7 cellular contexts compared by ENCODE assay signal in genomic region chr19:39845621-39846175, GRCh38. TPM values are rescaled to one million over a fixed set of nuclear protein-coding genes. Genes with fewer than 3 reads are reported as not detected.
A peak's percentile ranks its signal among the peaks of the same experiment; 100 is the strongest.
DNase-seq lines count a peak whose midpoint lies in the region; ATAC-seq and TF ChIP-seq lines count a peak whose summit lies in the region.

No MANE protein-coding gene starts in this region.

- H3K27ac ChIP-seq in HUES64 (ENCODE audit: low read depth, low read length) (peak overlapping the region; percentile 70), WERI-Rb-1 (peak overlapping the region; percentile 91)

- DNase-seq in GM06990 (ENCODE audit: extremely low read depth, insufficient read length) (peak; percentile 33), WERI-Rb-1 (peak; percentile 88), fibroblast of pulmonary artery (ENCODE audit: low read depth) (no peak), omental fat pad (ENCODE audit: low spot score) (no peak), middle frontal gyrus (ENCODE audit: extremely low spot score, low spot score) (no peak)

- TF ChIP-seq CTCF in GM06990 (IDR thresholded peaks at IDR 0.05; ENCODE audit: insufficient read depth, low read length, poor library complexity, severe bottlenecking) (peak; percentile 21), WERI-Rb-1 (IDR thresholded peaks at IDR 0.05; ENCODE audit: low read depth, low read length) (peak; percentile 18; the same call in 1 of the 2 replicates), fibroblast of pulmonary artery (IDR thresholded peaks at IDR 0.05; ENCODE audit: low read length, missing control alignments) (peak; percentile 15), omental fat pad (IDR thresholded peaks at IDR 0.05) (no peak)

- H3K9me3 ChIP-seq in HUES64 (ENCODE audit: insufficient read depth, low read depth, low read length) (no peaks in the 10 kb centered on the region), WERI-Rb-1 (ENCODE audit: severe bottlenecking) (no peaks in the 10 kb centered on the region)

- H3K4me1 ChIP-seq in HUES64 (ENCODE audit: insufficient read depth, low read length) = peaks cover 27% of the 10 kb centered on the region

- H3K27me3 ChIP-seq in GM06990 (replicated peaks; ENCODE audit: control insufficient read depth, insufficient read depth, low read length) (no peaks in the 10 kb centered on the region), HUES64 (ENCODE audit: insufficient read depth, low read length) (no peaks in the 10 kb centered on the region), WERI-Rb-1 (ENCODE audit: insufficient read depth, low read depth, severe bottlenecking) (no peaks in the 10 kb centered on the region)

- ATAC-seq in omental fat pad (ENCODE audit: low FRiP score) = peak; percentile 60
- ATAC-seq in HG02981 (IDR thresholded peaks at IDR 0.05; ENCODE audit: unreplicated experiment) = no peak

- H3K36me3 ChIP-seq in GM06990 (ENCODE audit: control insufficient read depth, insufficient read depth, low read length) = no peaks in the 10 kb centered on the region
- peaks cover 6% of the 10 kb centered on the region for H3K36me3 ChIP-seq in HUES64 (ENCODE audit: insufficient read depth, low read length)
- peaks cover 28% of the 10 kb centered on the region for H3K36me3 ChIP-seq in WERI-Rb-1

- H3K9ac ChIP-seq in HUES64 (ENCODE audit: low read depth, low read length) = peak overlapping the region; percentile 81

- WGBS in HUES64 = under 1% methylated on average over 26 of the region's 26 CpGs

- H3K4me3 ChIP-seq in GM06990 (replicated peaks; ENCODE audit: low read depth, low read length) = peak overlapping the region; percentile 97
- peak overlapping the region; percentile 82 for H3K4me3 ChIP-seq in HUES64 (ENCODE audit: low read length)
- peak overlapping the region; percentile 86 for H3K4me3 ChIP-seq in WERI-Rb-1 (ENCODE audit: low read depth, low read length)
- peak overlapping the region; percentile 93 for H3K4me3 ChIP-seq in fibroblast of pulmonary artery (replicated peaks; ENCODE audit: low read depth, low read length)

RNA-seq across cellular contexts. Expression of gene FBL, which starts 0.5 kb away (rescaled TPM):
- polyA plus RNA-seq in HUES64 (2013, experiment 1 of 2) = 368 TPM
- 378 TPM for polyA plus RNA-seq in HUES64 (2013, experiment 2 of 2)
- 100 to 1,000 TPM; 103 to 194 (median 125) TPM for total RNA-seq in omental fat pad

RNA-seq across cellular contexts. Expression of gene DYRK1B, which starts 11.7 kb away (rescaled TPM):
- 9.5 TPM for polyA plus RNA-seq in HUES64 (2013, experiment 1 of 2)
- polyA plus RNA-seq in HUES64 (2013, experiment 2 of 2) = 12.9 TPM
- total RNA-seq in omental fat pad = 1 to 10 TPM; 4.6 to 9.9 (median 5.3) TPM

Comparison
In these comparisons a context has a peak if more than half of its experiments do, and no peak if none do; other contexts are left out.
1. DNase-seq: peak in GM06990 (single experiment) and WERI-Rb-1 (single experiment); none in fibroblast of pulmonary artery (single experiment), omental fat pad (single experiment) and middle frontal gyrus (single experiment).
2. CTCF ChIP-seq: peak in GM06990 (single experiment), WERI-Rb-1 (single experiment) and fibroblast of pulmonary artery (single experiment); none in omental fat pad (0 of 3).
3. Peak in every context shown above with its lines, with median percentiles within 50 percentile points of each other: H3K4me3 ChIP-seq.